18 cellular contexts compared by ENCODE assay signal in the genomic region with DNA sequence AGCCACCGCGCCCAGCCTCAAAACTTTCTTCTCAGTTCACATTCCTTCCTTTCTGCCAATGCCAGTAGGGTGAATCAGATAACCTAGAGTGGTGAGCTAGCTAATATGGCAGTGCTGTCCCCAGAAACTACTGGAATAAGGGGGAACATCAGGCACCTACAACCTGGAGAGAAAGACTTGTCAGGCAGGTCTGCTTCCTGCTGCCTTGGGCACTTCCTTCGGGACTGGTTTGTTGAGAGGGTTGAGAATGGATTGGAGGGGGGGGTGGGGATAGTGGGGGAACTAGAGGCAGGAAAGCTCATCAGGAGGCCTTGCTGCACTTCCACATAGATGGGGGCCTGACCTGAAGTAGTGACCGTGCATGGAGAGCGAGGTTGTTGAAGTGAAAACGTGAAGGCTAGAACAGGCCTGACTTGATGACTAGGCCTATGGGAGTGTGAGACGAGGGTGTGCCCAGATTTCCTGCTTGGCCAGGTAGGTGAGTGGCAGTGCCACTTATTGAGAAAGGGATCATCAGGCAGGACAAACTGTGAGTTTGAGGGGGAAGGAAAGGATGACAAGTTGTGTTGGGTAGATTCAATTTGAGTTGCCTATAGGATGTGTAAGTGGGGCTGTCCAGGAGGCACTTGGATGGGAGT. TPM values are rescaled to one million over a fixed set of nuclear protein-coding genes. Genes with fewer than 3 reads are reported as not detected.
A peak's percentile ranks its signal among the peaks of the same experiment; 100 is the strongest.
DNase-seq lines count a peak whose midpoint lies in the region; ATAC-seq, FAIRE-seq and TF ChIP-seq lines count a peak whose summit lies in the region.
"Had no signal": no experiment of that assay in that cellular context is flagged by ENCODE, and none has a peak within 500 bp of the region (broad histone marks: within the 10 kb centered on the region; RNA-seq: fewer than 3 reads in every experiment).

No MANE protein-coding gene starts in this region.

- H3K4me1 ChIP-seq in A549: peaks cover 57% of the 10 kb centered on the region
- H3K4me1 ChIP-seq: gastrocnemius medialis had no signal

- no peak for DNase-seq in A549 (ENCODE audit: low read depth in 1 of 2, low spot score in 1 of 2)
- DNase-seq in epithelial cell of esophagus (ENCODE audit: low read depth): peak; percentile 75
- DNase-seq in osteocyte (ENCODE audit: extremely low spot score, unreplicated experiment): no peak
- no peak for DNase-seq in activated CD8-positive, alpha-beta memory T cell treated with anti-CD3 and anti-CD28 coated beads, Interleukin-2, amount 50 U/mL, for 4 hours
- DNase-seq in inferior parietal cortex (ENCODE audit: extremely low spot score): no peak
- DNase-seq in SIG-M5 treated with dmso at 0.1 percent for 504 hours (lab: John Stamatoyannopoulos, UW; ENCODE audit: unreplicated experiment): no peak
- DNase-seq: activated B cell treated with CpG ODN at 0.5 μM for 24 hours; amniotic stem cell; gastrocnemius medialis; NCI-H146; NCI-H2227 treated with DMSO at 0.1 percent for 48 hours; SHP77; stimulated activated CD4-positive, alpha-beta T cell treated with anti-CD3 and anti-CD28 coated beads, Interleukin-1b, Interleukin-23, amount 100 ng/mL, for 48 hours; T-helper 17 cell had no signal

- H3K4me3 ChIP-seq in A549: no peak overlapping the region
- H3K4me3 ChIP-seq in epithelial cell of esophagus (ENCODE audit: low read length): no peak overlapping the region
- H3K4me3 ChIP-seq: gastrocnemius medialis, thoracic aorta had no signal

- no peak for FAIRE-seq in A549 (lab: Jason Lieb, UNC)
- FAIRE-seq: A204.1 had no signal

- H3K9me3 ChIP-seq in A549: no peaks in the 10 kb centered on the region
- H3K9me3 ChIP-seq: gastrocnemius medialis, thoracic aorta had no signal

- ATAC-seq in A549 (no peak), HG02678 (IDR thresholded peaks at IDR 0.05; ENCODE audit: unreplicated experiment) (no peak)
- ATAC-seq: gastrocnemius medialis had no signal

- no peak for TF ChIP-seq RAD21 in A549 (conservative IDR thresholded peaks at IDR 0.05 in 1 of 2, IDR thresholded peaks at IDR 0.05 in 1 of 2)

- H3K36me3 Mint-ChIP-seq in IgD-negative memory B cell (peaks cover 1% of the 10 kb centered on the region), osteocyte (ENCODE audit: unreplicated experiment) (no peaks in the 10 kb centered on the region)

- H3K9me3 Mint-ChIP-seq in IgD-negative memory B cell (peaks cover 0 to 1% (median 0%) of the 10 kb centered on the region in 3 donors), osteocyte (ENCODE audit: unreplicated experiment) (peaks cover 2% of the 10 kb centered on the region)
- H3K9me3 Mint-ChIP-seq: activated B cell treated with CpG ODN at 0.5 μM for 24 hours had no signal

- TF ChIP-seq EP300 in A549 (IDR thresholded peaks at IDR 0.05): no peak

- TF ChIP-seq CTCF in A549 (IDR thresholded peaks at IDR 0.05) (no peak), epithelial cell of esophagus (IDR thresholded peaks at IDR 0.05; ENCODE audit: insufficient read depth, low read depth, low read length, missing control alignments) (no peak), osteocyte (IDR thresholded peaks at IDR 0.05) (no peak)

- POLR2A ChIA-PET in A549 (lab: Yijun Ruan, JAX): no interaction called here

- H3K27me3 Mint-ChIP-seq in IgD-negative memory B cell (no peaks in the 10 kb centered on the region), osteocyte (ENCODE audit: unreplicated experiment) (no peaks in the 10 kb centered on the region)
- H3K27me3 Mint-ChIP-seq: activated B cell treated with CpG ODN at 0.5 μM for 24 hours, T-helper 17 cell had no signal

- peak overlapping the region; percentile 90 to 100 for H3K27ac ChIP-seq in A549
- H3K27ac ChIP-seq: gastrocnemius medialis had no signal

- WGBS in A549 (ENCODE audit: missing lambda C conversion rate): 87% methylated on average over 6 of the region's 7 CpGs

- H3K4me3 Mint-ChIP-seq in IgD-negative memory B cell: peak overlapping the region in 1 of 4 donors; percentile 63
- no peak overlapping the region for H3K4me3 Mint-ChIP-seq in osteocyte (ENCODE audit: unreplicated experiment)
- H3K4me3 Mint-ChIP-seq: T-helper 17 cell had no signal

- peak overlapping the region; percentile 79 for H3K4me2 ChIP-seq in A549

- peak overlapping the region in 2 of 3 donors; percentile 2 to 74 for H3K27ac Mint-ChIP-seq in IgD-negative memory B cell
- peak overlapping the region; percentile 92 for H3K27ac Mint-ChIP-seq in osteocyte (ENCODE audit: unreplicated experiment)

- peaks cover 7 to 16% (median 11%) of the 10 kb centered on the region in 3 donors for H3K4me1 Mint-ChIP-seq in IgD-negative memory B cell
- H3K4me1 Mint-ChIP-seq in osteocyte (ENCODE audit: unreplicated experiment): peaks cover 26% of the 10 kb centered on the region

- TF ChIP-seq POLR2A in A549 (IDR thresholded peaks at IDR 0.05; ENCODE audit: low read length): no peak

- CTCF ChIA-PET in A549 (lab: Yijun Ruan, JAX): interaction anchor here (26.9 to 31.5 kb wide), 2 partner anchors 7 to 13 kb away, joined by 814 read pairs; no protein-coding TSS in a partner anchor

TF ChIP-seq in A549, 52 proteins besides CTCF, POLR2A, EP300 and RAD21:
- TF ChIP-seq, protein P1, sequence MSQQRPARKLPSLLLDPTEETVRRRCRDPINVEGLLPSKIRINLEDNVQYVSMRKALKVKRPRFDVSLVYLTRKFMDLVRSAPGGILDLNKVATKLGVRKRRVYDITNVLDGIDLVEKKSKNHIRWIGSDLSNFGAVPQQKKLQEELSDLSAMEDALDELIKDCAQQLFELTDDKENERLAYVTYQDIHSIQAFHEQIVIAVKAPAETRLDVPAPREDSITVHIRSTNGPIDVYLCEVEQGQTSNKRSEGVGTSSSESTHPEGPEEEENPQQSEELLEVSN (IDR thresholded peaks at IDR 0.05; ENCODE audit: borderline replicate concordance, low read depth): no peak
- no peak for TF ChIP-seq FOSL2 (IDR thresholded peaks at IDR 0.05)
- TF ChIP-seq FOSL2 (CRISPR knock-in tag; IDR thresholded peaks at IDR 0.05): no peak

RNA-seq across cellular contexts. Expression of a gene that starts 33.4 kb away (rescaled TPM):
- polyA plus RNA-seq in A549 (2011; rRNA removed) (739 and 750 TPM in 2 replicates), A549 (2017; fragmentation: RNase III; extraction: RNeasy Plus Mini Kit Qiagen cat#74134 plus additional on column Dnase treatment) (604 to 638 TPM (median 625 TPM) in 3 replicates), IgD-negative memory B cell (298 TPM)
- polyA plus RNA-seq in A549 (2012; cell fraction: cytosol; rRNA removed): 992 and 1,002 TPM in 2 replicates
- polyA plus RNA-seq in A549 (2012; cell fraction: nucleus; rRNA removed): 1,027 and 1,105 TPM in 2 replicates
- polyA minus RNA-seq in A549 (2011; rRNA and poly(A)+ RNA removed): 805 and 878 TPM in 2 replicates
- total RNA-seq in osteocyte: 245 TPM in 2 replicates
